In genomic region chr16:634996-635395, GRCh38 we compare ENCODE assay signal across 10 cellular contexts. TPM values are rescaled to one million over a fixed set of nuclear protein-coding genes. Genes with fewer than 3 reads are reported as not detected.
A peak's percentile ranks its signal among the peaks of the same experiment; 100 is the strongest.
DNase-seq lines count a peak whose midpoint lies in the region; ATAC-seq and TF ChIP-seq lines count a peak whose summit lies in the region.
"Had no signal": no experiment of that assay in that cellular context is flagged by ENCODE, and none has a peak within 500 bp of the region (broad histone marks: within the 10 kb centered on the region; RNA-seq: fewer than 3 reads in every experiment).

No MANE protein-coding gene starts in this region.

- TF ChIP-seq CTCF in VCaP (conservative IDR thresholded peaks at IDR 0.05) (no peak), fibroblast of the aortic adventitia (IDR thresholded peaks at IDR 0.05; ENCODE audit: insufficient read depth, low read length) (no peak)

- peak overlapping the region; percentile 86; the same call in 1 of the 2 replicates for H3K27ac ChIP-seq in VCaP

- peak overlapping the region; percentile 81 for H3K27ac Mint-ChIP-seq in activated T-cell treated with anti-CD3 and anti-CD28 coated beads, Interleukin-2, amount 50 U/mL, for 24 hours
- peak overlapping the region; percentile 62 for H3K27ac Mint-ChIP-seq in stimulated activated naive B cell treated with anti-CD40 and anti-IgM and Interleukin-4, amounts not matched to agents 10 μg/mL and 1 μg/mL and 100 μg/mL, for 72 hours

- H3K9me3 Mint-ChIP-seq in activated T-cell treated with anti-CD3 and anti-CD28 coated beads, Interleukin-2, amount 50 U/mL, for 24 hours, result no peaks in the 10 kb centered on the region
- peaks cover 0 to 2% of the 10 kb centered on the region in 2 donors for H3K9me3 Mint-ChIP-seq in stimulated activated naive B cell treated with anti-CD40 and anti-IgM and Interleukin-4, amounts not matched to agents 10 μg/mL and 1 μg/mL and 100 μg/mL, for 72 hours

- no peaks in the 10 kb centered on the region for H3K27me3 Mint-ChIP-seq in activated T-cell treated with anti-CD3 and anti-CD28 coated beads, Interleukin-2, amount 50 U/mL, for 24 hours
- H3K27me3 Mint-ChIP-seq in stimulated activated naive B cell treated with anti-CD40 and anti-IgM and Interleukin-4, amounts not matched to agents 10 μg/mL and 1 μg/mL and 100 μg/mL, for 72 hours, result peaks cover 5 to 6% of the 10 kb centered on the region in 2 donors

- ATAC-seq in stimulated activated naive B cell treated with anti-CD40 and anti-IgM and Interleukin-4, amounts not matched to agents 10 μg/mL and 1 μg/mL and 100 μg/mL, for 72 hours (replicated peaks), result no peak
- ATAC-seq: Right ventricle myocardium inferior had no signal

- peaks cover 21% of the 10 kb centered on the region for H3K36me3 Mint-ChIP-seq in activated T-cell treated with anti-CD3 and anti-CD28 coated beads, Interleukin-2, amount 50 U/mL, for 24 hours (ENCODE audit: low read depth)
- peaks cover 6 to 7% of the 10 kb centered on the region in 2 donors for H3K36me3 Mint-ChIP-seq in stimulated activated naive B cell treated with anti-CD40 and anti-IgM and Interleukin-4, amounts not matched to agents 10 μg/mL and 1 μg/mL and 100 μg/mL, for 72 hours

- H3K4me3 Mint-ChIP-seq in activated T-cell treated with anti-CD3 and anti-CD28 coated beads, Interleukin-2, amount 50 U/mL, for 24 hours, result peak overlapping the region; percentile 86
- H3K4me3 Mint-ChIP-seq in stimulated activated naive B cell treated with anti-CD40 and anti-IgM and Interleukin-4, amounts not matched to agents 10 μg/mL and 1 μg/mL and 100 μg/mL, for 72 hours, result peak overlapping the region; percentile 78 to 80

- H3K4me3 ChIP-seq in fibroblast of the aortic adventitia (ENCODE audit: low read depth, low read length), result peak overlapping the region; percentile 91

- DNase-seq in activated T-cell treated with anti-CD3 and anti-CD28 coated beads, Interleukin-2, amount 50 U/mL, for 24 hours, result no peak
- DNase-seq in activated T-cell treated with anti-CD3 and anti-CD28 coated beads, Interleukin-2, amount 50 U/mL, for 48 hours, result no peak
- DNase-seq in fibroblast of the aortic adventitia (ENCODE audit: low read depth) (no peak), DMS153 treated with DMSO at 0.1 percent for 48 hours (lab: John Stamatoyannopoulos, UW; ENCODE audit: unreplicated experiment) (no peak), occipital lobe (lab: John Stamatoyannopoulos, UW) (no peak), NCI-H2107 (lab: John Stamatoyannopoulos, UW) (no peak)
- DNase-seq in stimulated activated naive B cell treated with anti-CD40 and anti-IgM and Interleukin-4, amounts not matched to agents 10 μg/mL and 1 μg/mL and 100 μg/mL, for 72 hours, result no peak
- DNase-seq: COR-L47 had no signal

- peaks cover 15% of the 10 kb centered on the region for H3K4me1 Mint-ChIP-seq in activated T-cell treated with anti-CD3 and anti-CD28 coated beads, Interleukin-2, amount 50 U/mL, for 24 hours (ENCODE audit: low read depth)
- H3K4me1 Mint-ChIP-seq in stimulated activated naive B cell treated with anti-CD40 and anti-IgM and Interleukin-4, amounts not matched to agents 10 μg/mL and 1 μg/mL and 100 μg/mL, for 72 hours, result peaks cover 18 to 24% of the 10 kb centered on the region in 2 donors

RNA-seq across cellular contexts. Expression of gene METTL26, which starts 1.1 kb away (rescaled TPM):
- total RNA-seq in fibroblast of the aortic adventitia (ENCODE audit: low replicate concordance), result 85.0 and 86.0 TPM in 2 replicates
- 25.3 TPM for total RNA-seq in occipital lobe

RNA-seq across cellular contexts. Expression of gene WFIKKN1, which starts 4.2 kb away (rescaled TPM):
- 0.18 and 0.25 TPM in 2 replicates for total RNA-seq in fibroblast of the aortic adventitia (ENCODE audit: low replicate concordance)
- total RNA-seq in occipital lobe, result 0.47 TPM

RNA-seq across cellular contexts. Expression of gene MCRIP2, which starts 6.6 kb away (rescaled TPM):
- 13.3 and 22.4 TPM in 2 replicates for total RNA-seq in fibroblast of the aortic adventitia (ENCODE audit: low replicate concordance)
- 8.9 TPM for total RNA-seq in occipital lobe

RNA-seq across cellular contexts. Expression of gene WDR90, which starts 14.2 kb away (rescaled TPM):
- 12.7 and 25.0 TPM in 2 replicates for total RNA-seq in fibroblast of the aortic adventitia (ENCODE audit: low replicate concordance)
- total RNA-seq in occipital lobe, result 7.2 TPM

RNA-seq across cellular contexts. Expression of gene RHOT2, which starts 32.9 kb away (rescaled TPM):
- 24.4 and 34.5 TPM in 2 replicates for total RNA-seq in fibroblast of the aortic adventitia (ENCODE audit: low replicate concordance)
- 20.9 TPM for total RNA-seq in occipital lobe
